In genomic region chr2:96116424-96116878, GRCh38 we compare ENCODE assay signal across 8 cellular contexts. TPM values are rescaled to one million over a fixed set of nuclear protein-coding genes. Genes with fewer than 3 reads are reported as not detected.
A peak's percentile ranks its signal among the peaks of the same experiment; 100 is the strongest.
DNase-seq lines count a peak whose midpoint lies in the region; ATAC-seq lines count a peak whose summit lies in the region.

Gene ADRA2B (minus strand): TSS chr2:96116571. CDS start chr2:96116149, 422 bp downstream.

- no peaks in the 10 kb centered on the region for H3K27me3 ChIP-seq in naive thymus-derived CD4-positive, alpha-beta T cell (ENCODE audit: control insufficient read depth in 2 of 2, insufficient read depth in 2 of 2, low read length in 2 of 2)

- H3K9me3 Mint-ChIP-seq in naive thymus-derived CD4-positive, alpha-beta T cell = peaks cover 0 to 1% (median 0%) of the 10 kb centered on the region in 11 donors

- H3K4me3 Mint-ChIP-seq in naive thymus-derived CD4-positive, alpha-beta T cell = peak within 1 kb of the TSS; percentile 68 to 85 (median 77)

- peaks cover 4 to 19% (median 10%) of the 10 kb centered on the region in 7 donors for H3K4me1 Mint-ChIP-seq in naive thymus-derived CD4-positive, alpha-beta T cell

- peaks cover 0 to 1% (median 0%) of the 10 kb centered on the region in 5 donors for H3K36me3 Mint-ChIP-seq in naive thymus-derived CD4-positive, alpha-beta T cell

- peak within 1 kb of the TSS; percentile 55 for H3K27ac ChIP-seq in naive thymus-derived CD4-positive, alpha-beta T cell (ENCODE audit: low read depth, low read length)

- peaks cover 5 to 8% of the 10 kb centered on the region in 2 donors for H3K4me1 ChIP-seq in naive thymus-derived CD4-positive, alpha-beta T cell (ENCODE audit: control insufficient read depth in 2 of 2, insufficient read depth in 2 of 2, low read length in 2 of 2)

- intact Hi-C loops in naive thymus-derived CD4-positive, alpha-beta T cell (cut with micrococcal nuclease) = loop anchor here in 1 of 2 donors (1.0 to 2.0 kb wide), 3 partner anchors 28 to 150 kb away; partner anchors contain the start of genes CIAO1 and DUSP2

- CTCF ChIA-PET in naive thymus-derived CD4-positive, alpha-beta T cell (lab: Charles Lee) = interaction anchor here (1.0 to 1.3 kb wide), 5 partner anchors 15 to 122 kb away, joined by 3 to 11 read pairs (median 4); no protein-coding TSS in a partner anchor

- H3K27me3 Mint-ChIP-seq in naive thymus-derived CD4-positive, alpha-beta T cell = peaks cover 19 to 48% (median 28%) of the 10 kb centered on the region in 5 donors

- peak within 1 kb of the TSS in 4 of 9 donors; percentile 8 to 46 (median 32) for H3K27ac Mint-ChIP-seq in naive thymus-derived CD4-positive, alpha-beta T cell

- no peaks in the 10 kb centered on the region for H3K36me3 ChIP-seq in naive thymus-derived CD4-positive, alpha-beta T cell (ENCODE audit: control insufficient read depth in 2 of 3, insufficient read depth in 3 of 3, low read length in 3 of 3)

- peak within 1 kb of the TSS; percentile 41 for H3K4me3 ChIP-seq in naive thymus-derived CD4-positive, alpha-beta T cell (ENCODE audit: low read length)

- POLR2A ChIA-PET in naive thymus-derived CD4-positive, alpha-beta T cell (lab: Charles Lee) = interaction anchor here (1.0 to 1.2 kb wide), 2 partner anchors 94 to 124 kb away, joined by 3 to 6 read pairs; no protein-coding TSS in a partner anchor

- H3K9me3 ChIP-seq in naive thymus-derived CD4-positive, alpha-beta T cell (ENCODE audit: control insufficient read depth in 2 of 3, low read length in 3 of 3) = no peaks in the 10 kb centered on the region

- peak; percentile 48 for ATAC-seq in GM21526 (IDR thresholded peaks at IDR 0.05; ENCODE audit: low FRiP score, unreplicated experiment)
- ATAC-seq in naive thymus-derived CD4-positive, alpha-beta T cell = peak; percentile 84

- DNase-seq in DMS114 treated with DMSO at 0.1 percent for 48 hours (lab: John Stamatoyannopoulos, UW; ENCODE audit: unreplicated experiment) (peak; percentile 13), Kasumi-1 (lab: John Stamatoyannopoulos, UW) (peak; percentile 34 to 49), kidney glomerular epithelial cell (lab: John Stamatoyannopoulos, UW) (no peak)
- peak; percentile 78 to 79 for DNase-seq in activated CD4-positive, alpha-beta T cell treated with anti-CD3 and anti-CD28 coated beads, Interleukin-2, amount 50 U/mL, for 48 hours
- DNase-seq in effector CD8-positive, alpha-beta T cell (lab: John Stamatoyannopoulos, UW) = peak; percentile 67
- peak; percentile 40 to 78 (median 65) for DNase-seq in naive thymus-derived CD4-positive, alpha-beta T cell
- DNase-seq in stimulated activated naive CD4-positive, alpha-beta T cell (lab: John Stamatoyannopoulos, UW) = peak; percentile 54 to 78 (median 74)

RNA-seq across cellular contexts. Expression of gene ADRA2B, which starts in this region (rescaled TPM):
- total RNA-seq in naive thymus-derived CD4-positive, alpha-beta T cell = under 1 TPM in 3 of 5 experiments, not detected in 2; 0.15 to 0.93 (median 0.76) TPM
- not detected for polyA plus RNA-seq in naive thymus-derived CD4-positive, alpha-beta T cell

Comparison
In these comparisons a context has a peak if more than half of its experiments do, and no peak if none do; other contexts are left out.
1. Peak in DNase-seq, ATAC-seq, H3K4me3 ChIP-seq and H3K27ac ChIP-seq in naive thymus-derived CD4-positive, alpha-beta T cell; RNA of the gene not detected or under 1 TPM.